Comparison of ENCODE assay signal across 36 cellular contexts in genomic region chr5:4271193-4271592, GRCh38.
"Had no signal": no experiment of that assay in that cellular context is flagged by ENCODE, and none has a peak within 500 bp of the region (broad histone marks: within the 10 kb centered on the region; RNA-seq: fewer than 3 reads in every experiment).

No MANE protein-coding gene starts in this region.

- H3K36me3 ChIP-seq: MG63 had no signal

- H3K4me3 ChIP-seq: MG63 had no signal

- H3K27me3 ChIP-seq: MG63 had no signal

- DNase-seq: Karpas-422, Kasumi-1, MG63, MM.1S, MV-4-11, NCI-H1048, NCI-H1092, NCI-H1092 treated with DMSO at 0.1 percent for 48 hours, NCI-H1105, NCI-H1105 treated with DMSO at 0.1 percent for 48 hours, NCI-H1417, NCI-H1417 treated with DMSO at 0.1 percent for 48 hours, NCI-H1436, NCI-H1436 treated with DMSO at 0.1 percent for 48 hours, NCI-H146, NCI-H1694, NCI-H1694 treated with DMSO at 0.1 percent for 48 hours, NCI-H187, NCI-H187 treated with DMSO at 0.1 percent for 48 hours, NCI-H1930, NCI-H2029, NCI-H2029 treated with DMSO at 0.1 percent for 48 hours, NCI-H2081, NCI-H2081 treated with DMSO at 0.1 percent for 48 hours, NCI-H2107, NCI-H2171, NCI-H2171 treated with DMSO at 0.1 percent for 48 hours, NCI-H2227 treated with DMSO at 0.1 percent for 48 hours, NCI-H226, NCI-H345, NCI-H446, NCI-H446 treated with DMSO at 0.1 percent for 48 hours, NCI-H510A, NCI-H510A treated with DMSO at 0.1 percent for 48 hours, NCI-H524, NCI-H524 treated with DMSO at 0.1 percent for 48 hours had no signal
